ENCODE assay signal across 11 cellular contexts in the genomic region with DNA sequence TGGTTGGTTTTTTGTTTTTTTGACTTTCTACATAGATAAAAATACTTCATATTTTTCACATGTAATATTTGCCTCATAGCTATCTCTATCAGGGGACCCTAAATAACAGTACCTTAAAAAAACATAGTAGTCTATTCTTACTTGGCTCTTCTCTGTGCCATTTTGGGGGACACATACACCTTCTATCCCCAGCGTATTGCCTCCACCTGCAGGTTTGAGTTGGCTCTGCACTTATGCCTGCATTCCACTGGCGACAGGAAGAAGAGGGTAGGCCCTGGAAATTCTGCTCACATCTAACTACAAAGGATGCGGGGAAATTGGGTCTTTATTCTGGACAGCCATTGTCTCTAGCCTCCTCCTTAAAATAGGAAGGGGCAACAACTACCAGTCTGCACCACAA. TPM values are rescaled to one million over a fixed set of nuclear protein-coding genes. Genes with fewer than 3 reads are reported as not detected.
A peak's percentile ranks its signal among the peaks of the same experiment; 100 is the strongest.
DNase-seq lines count a peak whose midpoint lies in the region; ATAC-seq, FAIRE-seq and TF ChIP-seq lines count a peak whose summit lies in the region.
"Had no signal": no experiment of that assay in that cellular context is flagged by ENCODE, and none has a peak within 500 bp of the region (broad histone marks: within the 10 kb centered on the region; RNA-seq: fewer than 3 reads in every experiment).

No MANE protein-coding gene starts in this region.

- H3K36me3 Mint-ChIP-seq in GM23338 (ENCODE audit: low read depth) (no peaks in the 10 kb centered on the region), WTC11 (no peaks in the 10 kb centered on the region)
- H3K36me3 Mint-ChIP-seq in activated T-cell treated with anti-CD3 and anti-CD28 coated beads, Interleukin-2, amount 50 U/mL, for 24 hours (ENCODE audit: low read depth): no peaks in the 10 kb centered on the region

- H3K27me3 Mint-ChIP-seq in GM23338 (ENCODE audit: insufficient read depth, low read depth, poor library complexity) (peaks cover 9% of the 10 kb centered on the region), WTC11 (ENCODE audit: low read depth) (no peaks in the 10 kb centered on the region)
- H3K27me3 Mint-ChIP-seq in activated T-cell treated with anti-CD3 and anti-CD28 coated beads, Interleukin-2, amount 50 U/mL, for 24 hours: no peaks in the 10 kb centered on the region

- H4K20me1 ChIP-seq in GM23338 (replicated peaks; ENCODE audit: insufficient read depth): no peaks in the 10 kb centered on the region

- H3K27ac ChIP-seq in GM23338 (ENCODE audit: low read depth): no peak overlapping the region
- H3K27ac ChIP-seq: 22Rv1, adrenal gland had no signal

- no peak overlapping the region for H3K4me2 ChIP-seq in GM23338

- no peak for FAIRE-seq in GM12892 (lab: Jason Lieb, UNC)
- FAIRE-seq: TTC549 had no signal

- H3K79me2 ChIP-seq in GM23338 (replicated peaks; ENCODE audit: insufficient read depth): no peaks in the 10 kb centered on the region

- peaks cover 15% of the 10 kb centered on the region for H3K4me1 ChIP-seq in GM23338 (ENCODE audit: insufficient read depth)
- H3K4me1 ChIP-seq: adrenal gland had no signal

- no peak for TF ChIP-seq POLR2A in GM12892 (IDR thresholded peaks at IDR 0.05; ENCODE audit: low read depth, low read length)

- no peaks in the 10 kb centered on the region for H3K36me3 ChIP-seq in GM23338 (ENCODE audit: insufficient read depth)
- H3K36me3 ChIP-seq in kidney epithelial cell (ENCODE audit: control insufficient read depth, insufficient read depth, low read length): no peaks in the 10 kb centered on the region
- H3K36me3 ChIP-seq: adrenal gland had no signal

- no peak overlapping the region for H3K4me3 Mint-ChIP-seq in GM23338
- no peak overlapping the region for H3K4me3 Mint-ChIP-seq in WTC11
- no peak overlapping the region for H3K4me3 Mint-ChIP-seq in activated T-cell treated with anti-CD3 and anti-CD28 coated beads, Interleukin-2, amount 50 U/mL, for 24 hours

- CTCF ChIA-PET in WTC11 (lab: Charles Lee): interaction anchor here (0.9 to 2.9 kb wide), 4 partner anchors 11 to 204 kb away, joined by 3 to 22 read pairs (median 11); a partner anchor contains a TSS

- H3K27ac Mint-ChIP-seq in GM23338 (no peak overlapping the region), WTC11 (no peak overlapping the region)
- H3K27ac Mint-ChIP-seq in activated T-cell treated with anti-CD3 and anti-CD28 coated beads, Interleukin-2, amount 50 U/mL, for 24 hours: no peak overlapping the region

- peak; percentile 52 for DNase-seq in DMS 273 (lab: John Stamatoyannopoulos, UW; ENCODE audit: unreplicated experiment)
- no peak for DNase-seq in DMS 273 treated with DMSO at 0.1 percent for 48 hours (lab: John Stamatoyannopoulos, UW)
- peak; percentile 81 for DNase-seq in GM23338 (ENCODE audit: low spot score)
- peak; percentile 62 for DNase-seq in WTC11 (ENCODE audit: low spot score)
- no peak for DNase-seq in kidney epithelial cell (ENCODE audit: low read depth)
- no peak for DNase-seq in activated T-cell treated with anti-CD3 and anti-CD28 coated beads, Interleukin-2, amount 50 U/mL, for 24 hours
- no peak for DNase-seq in GM12892 (ENCODE audit: insufficient read length)
- DNase-seq: adrenal gland had no signal

- ATAC-seq in GM23338 (peak; percentile 83), WTC11 (peak; percentile 78), GM21529 (IDR thresholded peaks at IDR 0.05; ENCODE audit: unreplicated experiment) (no peak)

- no peaks in the 10 kb centered on the region for H3F3A ChIP-seq in GM23338 (replicated peaks; ENCODE audit: low read depth)

- no peak overlapping the region for H3K4me3 ChIP-seq in GM23338
- H3K4me3 ChIP-seq in kidney epithelial cell (ENCODE audit: low read depth, low read length): no peak overlapping the region
- H3K4me3 ChIP-seq: adrenal gland had no signal

- POLR2A ChIA-PET in WTC11 (lab: Charles Lee): no interaction called here

- H3K4me1 Mint-ChIP-seq in GM23338 (peaks cover 25% of the 10 kb centered on the region), WTC11 (peaks cover 25% of the 10 kb centered on the region)
- peaks cover 20% of the 10 kb centered on the region for H3K4me1 Mint-ChIP-seq in activated T-cell treated with anti-CD3 and anti-CD28 coated beads, Interleukin-2, amount 50 U/mL, for 24 hours (ENCODE audit: low read depth)

- H2AFZ ChIP-seq in GM23338: no peak overlapping the region

- H3K9me3 Mint-ChIP-seq in GM23338: no peaks in the 10 kb centered on the region
- H3K9me3 Mint-ChIP-seq in WTC11: no peaks in the 10 kb centered on the region
- no peaks in the 10 kb centered on the region for H3K9me3 Mint-ChIP-seq in activated T-cell treated with anti-CD3 and anti-CD28 coated beads, Interleukin-2, amount 50 U/mL, for 24 hours

- TF ChIP-seq CTCF in GM23338 (conservative IDR thresholded peaks at IDR 0.05; ENCODE audit: low read depth in 2 of 2): peak; percentile 76 to 79
- 0 out of 2 replicates have a peak, but pooled peaks have one; percentile 15 for TF ChIP-seq CTCF in WTC11 (IDR thresholded peaks at IDR 0.05)
- peak; percentile 42 for TF ChIP-seq CTCF in kidney epithelial cell (IDR thresholded peaks at IDR 0.05; ENCODE audit: insufficient read depth, low read length, poor library complexity, severe bottlenecking)

- H3K27me3 ChIP-seq in GM23338 (ENCODE audit: insufficient read depth) (no peaks in the 10 kb centered on the region), kidney epithelial cell (ENCODE audit: control insufficient read depth, insufficient read depth, low read length) (peaks cover 4% of the 10 kb centered on the region)
- H3K27me3 ChIP-seq: adrenal gland had no signal

- peaks cover 5% of the 10 kb centered on the region; the same call in 1 of the 2 replicates for H3K9me2 ChIP-seq in GM23338 (ENCODE audit: insufficient read depth)

TF ChIP-seq in GM23338, 12 proteins besides CTCF, POLR2A, EP300 and RAD21 (continues in another document):
- TF ChIP-seq ZNF331 (CRISPR knock-in tag; IDR thresholded peaks at IDR 0.05; ENCODE audit: low read depth): no peak

TF ChIP-seq in WTC11, 78 proteins besides CTCF, POLR2A, EP300 and RAD21 (continues in another document):
- TF ChIP-seq TEAD4 (CRISPR knock-in tag; IDR thresholded peaks at IDR 0.05) (no peak), IRF2 (CRISPR knock-in tag; IDR thresholded peaks at IDR 0.05; ENCODE audit: borderline replicate concordance, low read depth) (no peak), ZNF263 (CRISPR knock-in tag; IDR thresholded peaks at IDR 0.05; ENCODE audit: low read depth) (no peak), FOXK1 (CRISPR knock-in tag; IDR thresholded peaks at IDR 0.05) (no peak), ZNF232 (CRISPR knock-in tag; IDR thresholded peaks at IDR 0.05) (no peak), GRHL2 (CRISPR knock-in tag; IDR thresholded peaks at IDR 0.05; ENCODE audit: insufficient replicate concordance, severe bottlenecking) (no peak), SP1 (CRISPR knock-in tag; conservative IDR thresholded peaks at IDR 0.05) (no peak), TP53 (CRISPR knock-in tag; IDR thresholded peaks at IDR 0.05) (no peak), MXD4 (CRISPR knock-in tag; IDR thresholded peaks at IDR 0.05; ENCODE audit: borderline replicate concordance) (no peak), ZNF396 (CRISPR knock-in tag; IDR thresholded peaks at IDR 0.05; ENCODE audit: borderline replicate concordance) (no peak), SOX15 (CRISPR knock-in tag; IDR thresholded peaks at IDR 0.05) (no peak)
- TF ChIP-seq, protein P1, sequence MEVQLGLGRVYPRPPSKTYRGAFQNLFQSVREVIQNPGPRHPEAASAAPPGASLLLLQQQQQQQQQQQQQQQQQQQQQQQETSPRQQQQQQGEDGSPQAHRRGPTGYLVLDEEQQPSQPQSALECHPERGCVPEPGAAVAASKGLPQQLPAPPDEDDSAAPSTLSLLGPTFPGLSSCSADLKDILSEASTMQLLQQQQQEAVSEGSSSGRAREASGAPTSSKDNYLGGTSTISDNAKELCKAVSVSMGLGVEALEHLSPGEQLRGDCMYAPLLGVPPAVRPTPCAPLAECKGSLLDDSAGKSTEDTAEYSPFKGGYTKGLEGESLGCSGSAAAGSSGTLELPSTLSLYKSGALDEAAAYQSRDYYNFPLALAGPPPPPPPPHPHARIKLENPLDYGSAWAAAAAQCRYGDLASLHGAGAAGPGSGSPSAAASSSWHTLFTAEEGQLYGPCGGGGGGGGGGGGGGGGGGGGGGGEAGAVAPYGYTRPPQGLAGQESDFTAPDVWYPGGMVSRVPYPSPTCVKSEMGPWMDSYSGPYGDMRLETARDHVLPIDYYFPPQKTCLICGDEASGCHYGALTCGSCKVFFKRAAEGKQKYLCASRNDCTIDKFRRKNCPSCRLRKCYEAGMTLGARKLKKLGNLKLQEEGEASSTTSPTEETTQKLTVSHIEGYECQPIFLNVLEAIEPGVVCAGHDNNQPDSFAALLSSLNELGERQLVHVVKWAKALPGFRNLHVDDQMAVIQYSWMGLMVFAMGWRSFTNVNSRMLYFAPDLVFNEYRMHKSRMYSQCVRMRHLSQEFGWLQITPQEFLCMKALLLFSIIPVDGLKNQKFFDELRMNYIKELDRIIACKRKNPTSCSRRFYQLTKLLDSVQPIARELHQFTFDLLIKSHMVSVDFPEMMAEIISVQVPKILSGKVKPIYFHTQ (CRISPR knock-in tag; IDR thresholded peaks at IDR 0.05): no peak
- TF ChIP-seq, protein P2, sequence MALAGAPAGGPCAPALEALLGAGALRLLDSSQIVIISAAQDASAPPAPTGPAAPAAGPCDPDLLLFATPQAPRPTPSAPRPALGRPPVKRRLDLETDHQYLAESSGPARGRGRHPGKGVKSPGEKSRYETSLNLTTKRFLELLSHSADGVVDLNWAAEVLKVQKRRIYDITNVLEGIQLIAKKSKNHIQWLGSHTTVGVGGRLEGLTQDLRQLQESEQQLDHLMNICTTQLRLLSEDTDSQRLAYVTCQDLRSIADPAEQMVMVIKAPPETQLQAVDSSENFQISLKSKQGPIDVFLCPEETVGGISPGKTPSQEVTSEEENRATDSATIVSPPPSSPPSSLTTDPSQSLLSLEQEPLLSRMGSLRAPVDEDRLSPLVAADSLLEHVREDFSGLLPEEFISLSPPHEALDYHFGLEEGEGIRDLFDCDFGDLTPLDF (CRISPR knock-in tag; IDR thresholded peaks at IDR 0.05): no peak

RNA-seq across cellular contexts. Expression of a gene that starts 13.8 kb away (rescaled TPM):
- total RNA-seq in GM23338 (2014; rRNA removed; shearing (Covaris generic)): 16.8 and 23.4 TPM in 2 replicates
- polyA plus RNA-seq in GM23338 (2016; fragmentation: Nextera tagmentation; extraction: Ambion mirVana): 38.5 and 49.9 TPM in 2 replicates
- total RNA-seq in WTC11 (2021) (22.1 to 37.2 TPM (median 35.5 TPM) in 3 replicates), kidney epithelial cell (81.0 and 155 TPM in 2 replicates)
- polyA plus RNA-seq in GM12892 (2012; ENCODE audit: missing spikeins): 150 TPM

RNA-seq across cellular contexts. Expression of a gene that starts 30.9 kb away (rescaled TPM):
- 11.1 and 20.9 TPM in 2 replicates for total RNA-seq in GM23338 (2014; rRNA removed; shearing (Covaris generic))
- polyA plus RNA-seq in GM23338 (2016; fragmentation: Nextera tagmentation; extraction: Ambion mirVana): 2.5 and 3.0 TPM in 2 replicates
- total RNA-seq in WTC11 (2021): 8.1 to 9.6 TPM (median 8.2 TPM) in 3 replicates
- 0.68 and 2.4 TPM in 2 replicates for total RNA-seq in kidney epithelial cell
- 0.28 TPM for polyA plus RNA-seq in GM12892 (2012; ENCODE audit: missing spikeins)

RNA-seq across cellular contexts. Expression of a gene that starts 32.7 kb away (rescaled TPM):
- 0.23 and 0.49 TPM in 2 replicates for total RNA-seq in GM23338 (2014; rRNA removed; shearing (Covaris generic))
- 1.2 and 1.6 TPM in 2 replicates for polyA plus RNA-seq in GM23338 (2016; fragmentation: Nextera tagmentation; extraction: Ambion mirVana)
- total RNA-seq in WTC11 (2021) (1.8 to 3.2 TPM (median 2.4 TPM) in 3 replicates), kidney epithelial cell (under 0.01 and 1.4 TPM in 2 replicates)
- polyA plus RNA-seq in GM12892 (2012; ENCODE audit: missing spikeins): 3.1 TPM

Comparison
In these comparisons a context has a peak if more than half of its experiments do, and no peak if none do; other contexts are left out.
1. DNase-seq: peak in DMS 273 (single experiment), GM23338 (single experiment) and WTC11 (single experiment); none in DMS 273 treated with DMSO at 0.1 percent for 48 hours (single experiment), kidney epithelial cell (single experiment), activated T-cell treated with anti-CD3 and anti-CD28 coated beads, Interleukin-2, amount 50 U/mL, for 24 hours (single experiment) and GM12892 (single experiment).
2. CTCF ChIP-seq: peak in every context shown above with its lines; median percentile 78 in GM23338; 42 in kidney epithelial cell; 15 in WTC11.